Comparison of ENCODE assay signal across 25 cellular contexts in genomic region chrX:104288269-104288668, GRCh38. TPM values are rescaled to one million over a fixed set of nuclear protein-coding genes. Genes with fewer than 3 reads are reported as not detected.
"Had no signal": no experiment of that assay in that cellular context is flagged by ENCODE, and none has a peak within 500 bp of the region (broad histone marks: within the 10 kb centered on the region; RNA-seq: fewer than 3 reads in every experiment).

No MANE protein-coding gene starts in this region.

- DNase-seq: activated CD4-positive, alpha-beta T cell treated with anti-CD3 and anti-CD28 coated beads for 4 hours; activated CD8-positive, alpha-beta memory T cell treated with anti-CD3 and anti-CD28 coated beads, Interleukin-2, amount 50 U/mL, for 48 hours; activated CD8-positive, alpha-beta T cell treated with anti-CD3 and anti-CD28 coated beads for 36 hours; activated T-cell treated with anti-CD3 and anti-CD28 coated beads, Interleukin-2, amount 50 U/mL, for 1 hour; aorta; central memory CD4-positive, alpha-beta T cell; NCI-H1048; NCI-H1417; NCI-H2029; NCI-H2107; NCI-H510A treated with DMSO at 0.1 percent for 48 hours; NCI-H69; NK-92 treated with Interleukin-12 subunit alpha and Interleukin-12 subunit beta, amount 100 ng/mL, for 24 hours; Peyer's patch; Right ventricle myocardium superior; SJCRH30; SK-N-SH; T-helper 1 cell had no signal

- H3K9me3 Mint-ChIP-seq: activated CD8-positive, alpha-beta T cell treated with anti-CD3 and anti-CD28 coated beads for 36 hours; activated naive CD4-positive, alpha-beta T cell treated with anti-CD3 and anti-CD28 coated beads, Interleukin-2, amount 50 U/mL, for 24 hours had no signal

- H3K9me3 ChIP-seq: Peyer's patch, SJCRH30, SK-N-SH had no signal

- ATAC-seq: activated CD4-positive, CD25-positive, alpha-beta regulatory T cell treated with anti-CD3 and anti-CD28 coated beads, Interleukin-2, amount 50 U/mL, for 24 hours; activated CD8-positive, alpha-beta T cell treated with anti-CD3 and anti-CD28 coated beads for 36 hours had no signal

- H3K4me2 ChIP-seq: SK-N-SH had no signal

- H3K27me3 ChIP-seq: Peyer's patch, SJCRH30 had no signal

- H3K27ac Mint-ChIP-seq: activated CD8-positive, alpha-beta T cell treated with anti-CD3 and anti-CD28 coated beads for 36 hours; activated naive CD4-positive, alpha-beta T cell treated with anti-CD3 and anti-CD28 coated beads, Interleukin-2, amount 50 U/mL, for 24 hours had no signal

- H3K9ac ChIP-seq: SK-N-SH had no signal

- H3K36me3 Mint-ChIP-seq: activated naive CD4-positive, alpha-beta T cell treated with anti-CD3 and anti-CD28 coated beads, Interleukin-2, amount 50 U/mL, for 24 hours had no signal

- H3K4me3 ChIP-seq: Peyer's patch, SJCRH30 had no signal

- H3K4me1 Mint-ChIP-seq: activated naive CD4-positive, alpha-beta T cell treated with anti-CD3 and anti-CD28 coated beads, Interleukin-2, amount 50 U/mL, for 24 hours had no signal

- H3K27ac ChIP-seq: Peyer's patch, RWPE1, SJCRH30, VCaP had no signal

- H3K4me3 Mint-ChIP-seq: activated CD8-positive, alpha-beta T cell treated with anti-CD3 and anti-CD28 coated beads for 36 hours; activated naive CD4-positive, alpha-beta T cell treated with anti-CD3 and anti-CD28 coated beads, Interleukin-2, amount 50 U/mL, for 24 hours had no signal

- H3K4me1 ChIP-seq: Peyer's patch, SJCRH30 had no signal

- H3K36me3 ChIP-seq: Peyer's patch, SJCRH30 had no signal

RNA-seq across cellular contexts. Expression of gene ESX1, which starts 33.5 kb away (rescaled TPM):
- total RNA-seq: activated CD8-positive, alpha-beta T cell treated with anti-CD3 and anti-CD28 coated beads for 36 hours; aorta; bronchial epithelial cell; LHCN-M2; M059J; Peyer's patch; Right ventricle myocardium superior; SJCRH30 had no signal
- polyA plus RNA-seq: aorta, SK-N-SH had no signal
